8 cellular contexts compared by ENCODE assay signal in genomic region chr5:66864240-66864884, GRCh38.
DNase-seq lines count a peak whose midpoint lies in the region; ATAC-seq and TF ChIP-seq lines count a peak whose summit lies in the region.

No MANE protein-coding gene starts in this region.

- TF ChIP-seq CTCF in WTC11 (IDR thresholded peaks at IDR 0.05) (peak; percentile 56), uterus (IDR thresholded peaks at IDR 0.05) (peak in 2 of 4 experiments; percentile 17 to 28)

- H3K27me3 Mint-ChIP-seq in WTC11 (ENCODE audit: low read depth) = no peaks in the 10 kb centered on the region; the same call in 1 of the 2 replicates

- H3K36me3 ChIP-seq in iPS DF 6.9 (ENCODE audit: control insufficient read depth, insufficient read depth, low read length) = no peaks in the 10 kb centered on the region
- no peaks in the 10 kb centered on the region for H3K36me3 ChIP-seq in uterus

- H3K27ac Mint-ChIP-seq in WTC11 = no peak overlapping the region

- H3K9me3 Mint-ChIP-seq in WTC11 = no peaks in the 10 kb centered on the region

- no peaks in the 10 kb centered on the region for H3K36me3 Mint-ChIP-seq in WTC11

- CTCF ChIA-PET in WTC11 (lab: Charles Lee) = interaction anchor here (0.6 to 2.3 kb wide), 14 partner anchors 10 to 558 kb away, joined by 3 to 6 read pairs (median 3); no protein-coding TSS in a partner anchor

- H3K4me1 ChIP-seq in iPS DF 6.9 (ENCODE audit: control insufficient read depth, insufficient read depth, low read length) (no peaks in the 10 kb centered on the region), uterus (no peaks in the 10 kb centered on the region)

- no CpG with 5 or more reads among the region's 10 CpGs for WGBS in iPS DF 6.9 (ENCODE audit: insufficient coverage, insufficient read length)

- intact Hi-C loops in uterus (cut with DNase I; ENCODE audit: low total_unique reads) = no loop called here

- H3K9me3 ChIP-seq in iPS DF 6.9 (ENCODE audit: control insufficient read depth, insufficient read depth, low read length) (no peaks in the 10 kb centered on the region), uterus (no peaks in the 10 kb centered on the region)

- ATAC-seq in HG02973 (IDR thresholded peaks at IDR 0.05; ENCODE audit: unreplicated experiment) (peak; percentile 58), WTC11 (peak; percentile 76), HG03442 (IDR thresholded peaks at IDR 0.05; ENCODE audit: unreplicated experiment) (no peak), GM19463 (IDR thresholded peaks at IDR 0.05; ENCODE audit: unreplicated experiment) (no peak), HG02798 (IDR thresholded peaks at IDR 0.05; ENCODE audit: poor library complexity, unreplicated experiment) (no peak)

- H3K27me3 ChIP-seq in iPS DF 6.9 (ENCODE audit: control insufficient read depth, insufficient read depth, low read length) (no peaks in the 10 kb centered on the region), uterus (no peaks in the 10 kb centered on the region)

- POLR2A ChIA-PET in WTC11 (lab: Charles Lee) = no interaction called here

- no peak for TF ChIP-seq POLR2A in uterus (IDR thresholded peaks at IDR 0.05)

- peak; percentile 47 for DNase-seq in COR-L47 (lab: John Stamatoyannopoulos, UW)
- DNase-seq in WTC11 (ENCODE audit: low spot score) = peak; percentile 40
- peak; percentile 37 for DNase-seq in iPS DF 6.9 (ENCODE audit: low read depth, low spot score)
- no peak for DNase-seq in uterus

- H3K4me3 ChIP-seq in iPS DF 6.9 (ENCODE audit: low read length) (no peak overlapping the region), uterus (no peak overlapping the region)

- H3K27ac ChIP-seq in iPS DF 6.9 (ENCODE audit: low read length) = no peak overlapping the region
- H3K27ac ChIP-seq in uterus = no peak overlapping the region

- H3K4me1 Mint-ChIP-seq in WTC11 = peaks cover 53% of the 10 kb centered on the region

- no peak overlapping the region for H3K4me3 Mint-ChIP-seq in WTC11

TF ChIP-seq in WTC11, 78 proteins besides CTCF, POLR2A, EP300 and RAD21:
- 0 out of 2 replicates have a peak, but pooled peaks have one; percentile 20 for TF ChIP-seq SP1 (CRISPR knock-in tag; conservative IDR thresholded peaks at IDR 0.05)
- TF ChIP-seq USF1 (CRISPR knock-in tag; IDR thresholded peaks at IDR 0.05) = no peak
- no peak for TF ChIP-seq GTF2I (CRISPR knock-in tag; conservative IDR thresholded peaks at IDR 0.05)
- no peak for TF ChIP-seq NR3C1 (CRISPR knock-in tag; conservative IDR thresholded peaks at IDR 0.05; ENCODE audit: low read depth)
- TF ChIP-seq ZNF512 (CRISPR knock-in tag; IDR thresholded peaks at IDR 0.05; ENCODE audit: borderline replicate concordance) = no peak
- no peak for TF ChIP-seq ESRRA (CRISPR knock-in tag; IDR thresholded peaks at IDR 0.05; ENCODE audit: borderline replicate concordance)
- TF ChIP-seq AR (CRISPR knock-in tag; IDR thresholded peaks at IDR 0.05) = no peak

Comparison
In these comparisons a context has a peak if more than half of its experiments do, and no peak if none do; other contexts are left out.
1. DNase-seq: peak in COR-L47 (single experiment), WTC11 (single experiment) and iPS DF 6.9 (single experiment); none in uterus (0 of 2).
2. ATAC-seq: peak in HG02973 (single experiment) and WTC11 (single experiment); none in HG03442 (single experiment), GM19463 (single experiment) and HG02798 (single experiment).